ENCODE assay signal across 1 cellular context in genomic region chr22:38705235-38706100, GRCh38.
TF ChIP-seq lines count a peak whose summit lies in the region.

TSS of gene GTPBP1 (plus strand) at chr22:38705944. CDS start at chr22:38705956, 12 bp downstream.

TF ChIP-seq in HepG2, 621 proteins besides CTCF, POLR2A, EP300 and RAD21 (continued from another document and continues in another):
- TF ChIP-seq CSRNP1 (CRISPR knock-in tag; IDR thresholded peaks at IDR 0.05) (no peak), TBX2 (CRISPR knock-in tag; IDR thresholded peaks at IDR 0.05; ENCODE audit: borderline replicate concordance) (peak; percentile 8; the same call in 1 of the 2 replicates), TEAD3 (CRISPR knock-in tag; optimal IDR thresholded peaks at IDR 0.05; ENCODE audit: borderline replicate concordance) (peak; percentile 65), SNAPC4 (CRISPR knock-in tag; IDR thresholded peaks at IDR 0.05) (0 out of 2 replicates have a peak, but pooled peaks have one; percentile 43), SRSF9 (IDR thresholded peaks at IDR 0.05; ENCODE audit: borderline replicate concordance, insufficient read depth, low read depth, low read length, poor library complexity, severe bottlenecking) (no peak), ZNF83 (CRISPR knock-in tag; IDR thresholded peaks at IDR 0.05; ENCODE audit: borderline replicate concordance) (0 out of 2 replicates have a peak, but pooled peaks have one; percentile 56), DNMT1 (CRISPR knock-in tag; IDR thresholded peaks at IDR 0.05) (no peak), DPF2 (CRISPR knock-in tag; IDR thresholded peaks at IDR 0.05; ENCODE audit: borderline replicate concordance, low read depth) (no peak), SSRP1 (CRISPR knock-in tag; IDR thresholded peaks at IDR 0.05) (no peak), SPEN (CRISPR knock-in tag; IDR thresholded peaks at IDR 0.05; ENCODE audit: low read depth) (peak; percentile 70; the same call in 1 of the 2 replicates), FOXA3 (CRISPR knock-in tag; IDR thresholded peaks at IDR 0.05) (peak; percentile 66), KDM1A (CRISPR knock-in tag; IDR thresholded peaks at IDR 0.05) (no peak), MTF2 (CRISPR knock-in tag; IDR thresholded peaks at IDR 0.05; ENCODE audit: borderline replicate concordance) (no peak), FOXK1 (CRISPR knock-in tag; IDR thresholded peaks at IDR 0.05; ENCODE audit: borderline replicate concordance, low read depth) (peak; percentile 90), RNF2 (conservative IDR thresholded peaks at IDR 0.05; ENCODE audit: low read depth) (no peak), HOMEZ (CRISPR knock-in tag; IDR thresholded peaks at IDR 0.05; ENCODE audit: low read depth) (no peak), SNRNP70 (IDR thresholded peaks at IDR 0.05; ENCODE audit: low read depth, low read length) (no peak), CBX1 (IDR thresholded peaks at IDR 0.05; ENCODE audit: low read depth) (no peak), ZNF605 (CRISPR knock-in tag; IDR thresholded peaks at IDR 0.05) (no peak), ZNF501 (CRISPR knock-in tag; IDR thresholded peaks at IDR 0.05) (peak; percentile 75), ZNF687 (CRISPR knock-in tag; IDR thresholded peaks at IDR 0.05) (peak; percentile 52), NFKB2 (CRISPR knock-in tag; IDR thresholded peaks at IDR 0.05; ENCODE audit: borderline replicate concordance) (0 out of 2 replicates have a peak, but pooled peaks have one; percentile 13), NCOA1 (CRISPR knock-in tag; IDR thresholded peaks at IDR 0.05) (no peak), MIXL1 (CRISPR knock-in tag; IDR thresholded peaks at IDR 0.05) (peak; percentile 71; the same call in 1 of the 2 replicates), GTF2F1 (IDR thresholded peaks at IDR 0.05; ENCODE audit: low read length) (0 out of 2 replicates have a peak, but pooled peaks have one; percentile 37), REST (IDR thresholded peaks at IDR 0.05; ENCODE audit: borderline replicate concordance in 1 of 2, low read depth in 1 of 2, low read length in 2 of 2) (peak in 1 of 2 experiments; percentile 47; a peak in 1 of 4 replicates), NR1H2 (CRISPR knock-in tag; IDR thresholded peaks at IDR 0.05; ENCODE audit: borderline replicate concordance, low read depth) (no peak), SAP130 (CRISPR knock-in tag; IDR thresholded peaks at IDR 0.05; ENCODE audit: low read depth) (peak; percentile 81), PBX3 (CRISPR knock-in tag; IDR thresholded peaks at IDR 0.05; ENCODE audit: borderline replicate concordance) (peak; percentile 99; the same call in 1 of the 2 replicates), ZNF839 (CRISPR knock-in tag; IDR thresholded peaks at IDR 0.05; ENCODE audit: borderline replicate concordance) (no peak), ZNF777 (CRISPR knock-in tag; IDR thresholded peaks at IDR 0.05) (no peak), FOXP4 (CRISPR knock-in tag; IDR thresholded peaks at IDR 0.05) (peak; percentile 61; the same call in 1 of the 2 replicates), CREB1 (IDR thresholded peaks at IDR 0.05) (peak; percentile 97), CREB1 (CRISPR knock-in tag; IDR thresholded peaks at IDR 0.05) (peak; percentile 97), ZHX1 (CRISPR knock-in tag; IDR thresholded peaks at IDR 0.05; ENCODE audit: low read depth) (no peak), GABPB1 (CRISPR knock-in tag; IDR thresholded peaks at IDR 0.05) (peak; percentile 38; the same call in 1 of the 2 replicates)
